In the genomic region with DNA sequence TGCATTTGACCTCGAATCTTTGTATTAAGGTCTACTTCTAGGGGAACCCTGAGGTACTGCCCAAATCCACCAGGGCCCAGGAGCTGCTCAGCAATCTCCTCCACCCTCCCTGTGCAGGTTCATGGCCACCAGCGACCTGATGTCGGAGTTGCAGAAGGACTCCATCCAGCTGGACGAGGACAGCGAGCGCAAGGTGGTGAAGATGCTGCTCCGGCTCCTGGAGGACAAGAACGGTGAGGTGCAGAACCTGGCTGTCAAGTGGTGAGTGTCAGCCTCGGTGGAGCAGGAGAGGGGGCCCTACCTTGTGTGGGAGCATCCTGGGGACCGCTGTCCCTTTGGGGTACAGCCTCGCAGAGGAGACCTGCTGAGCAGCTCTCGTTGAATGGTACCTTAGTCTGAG, we compare ENCODE assay signal across 36 cellular contexts. TPM values are rescaled to one million over a fixed set of nuclear protein-coding genes. Genes with fewer than 3 reads are reported as not detected.
"Had no signal": no experiment of that assay in that cellular context is flagged by ENCODE, and none has a peak within 500 bp of the region (broad histone marks: within the 10 kb centered on the region; RNA-seq: fewer than 3 reads in every experiment).

No MANE protein-coding gene starts in this region.

- H3K9me3 Mint-ChIP-seq: activated B cell treated with CpG ODN at 0.5 μM for 24 hours; activated CD4-positive, alpha-beta memory T cell treated with anti-CD3 and anti-CD28 coated beads for 36 hours; activated CD4-positive, alpha-beta T cell treated with anti-CD3 and anti-CD28 coated beads, Interleukin-2, amount 10 ng/mL, durations not matched to agents 24 days and 14 days; activated CD8-positive, alpha-beta T cell treated with anti-CD3 and anti-CD28 coated beads for 36 hours; activated naive CD4-positive, alpha-beta T cell treated with anti-CD3 and anti-CD28 coated beads for 36 hours; activated naive CD4-positive, alpha-beta T cell treated with anti-CD3 and anti-CD28 coated beads, Interleukin-2, amount 50 U/mL, for 72 hours; activated naive CD8-positive, alpha-beta T cell treated with anti-CD3 and anti-CD28 coated beads for 36 hours; activated T-cell treated with anti-CD3 and anti-CD28 coated beads, Interleukin-2, amount 50 U/mL, for 4 hours; activated T-cell treated with anti-CD3 and anti-CD28 coated beads, Interleukin-2, amount 50 U/mL, for 72 hours; activated T-helper 1 cell treated with anti-CD3 and anti-CD28 coated beads, Interleukin-12 subunit alpha, Interleukin-12 subunit beta, Interleukin-2, Interleukin-4 antibody, amounts not matched to agents 30 ng/mL and 10 ng/mL and 1 ng/mL, durations not matched to agents 14 hours and 24 hours and 36 hours; activated T-helper 17 cell treated with anti-CD3 and anti-CD28 coated beads, Interleukin-2, amount 50 U/mL, for 72 hours; central memory CD8-positive, alpha-beta T cell; T-helper 1 cell treated with Interleukin-12 subunit alpha and Interleukin-12 subunit beta and Interleukin-4 antibody, amounts not matched to agents 30 μg/mL and 1 μg/mL, for 36 hours; T-helper 2 cell treated with Interferon-gamma antibody and Interleukin-4, amounts not matched to agents 5 μg/mL and 100 μg/mL, for 36 hours had no signal

- H3K27ac ChIP-seq: adrenal gland, body of pancreas, brain microvascular endothelial cell, breast epithelium, VCaP had no signal

- H3K27me3 Mint-ChIP-seq: activated B cell treated with CpG ODN at 0.5 μM for 24 hours; activated CD4-positive, alpha-beta memory T cell treated with anti-CD3 and anti-CD28 coated beads for 36 hours; activated CD8-positive, alpha-beta T cell treated with anti-CD3 and anti-CD28 coated beads for 36 hours; activated naive CD8-positive, alpha-beta T cell treated with anti-CD3 and anti-CD28 coated beads for 36 hours; activated T-helper 17 cell treated with anti-CD3 and anti-CD28 coated beads, Interleukin-2, amount 50 U/mL, for 72 hours; central memory CD8-positive, alpha-beta T cell had no signal

- H3K4me1 Mint-ChIP-seq: activated CD4-positive, alpha-beta T cell treated with anti-CD3 and anti-CD28 coated beads, Interleukin-2, amount 10 ng/mL, durations not matched to agents 24 days and 14 days; activated naive CD8-positive, alpha-beta T cell treated with anti-CD3 and anti-CD28 coated beads for 36 hours; activated T-helper 17 cell treated with anti-CD3 and anti-CD28 coated beads, Interleukin-2, amount 50 U/mL, for 72 hours had no signal

- DNase-seq: activated B cell treated with CpG ODN at 0.5 μM for 24 hours; activated CD4-positive, alpha-beta memory T cell treated with anti-CD3 and anti-CD28 coated beads for 36 hours; activated CD4-positive, alpha-beta T cell treated with anti-CD3 and anti-CD28 coated beads for 4 hours; activated CD4-positive, alpha-beta T cell treated with anti-CD3 and anti-CD28 coated beads, Interleukin-2, amount 10 ng/mL, durations not matched to agents 24 days and 14 days; activated CD4-positive, alpha-beta T cell treated with anti-CD3 and anti-CD28 coated beads, Interleukin-2, amount 50 U/mL, for 1 hour; activated CD4-positive, alpha-beta T cell treated with anti-CD3 and anti-CD28 coated beads, Interleukin-2, amount 50 U/mL, for 4 hours; activated CD4-positive, CD25-positive, alpha-beta regulatory T cell treated with anti-CD3 and anti-CD28 coated beads, Interleukin-2, amount 50 U/mL, for 72 hours; activated CD8-positive, alpha-beta T cell treated with anti-CD3 and anti-CD28 coated beads for 36 hours; activated gamma-delta T cell treated with Interleukin-2 at 50 U/mL for 16 hours; activated naive CD4-positive, alpha-beta T cell; activated naive CD4-positive, alpha-beta T cell treated with anti-CD3 and anti-CD28 coated beads for 36 hours; activated naive CD4-positive, alpha-beta T cell treated with anti-CD3 and anti-CD28 coated beads, Interleukin-2, amount 50 U/mL, for 16 hours; activated naive CD8-positive, alpha-beta T cell treated with anti-CD3 and anti-CD28 coated beads for 36 hours; activated T-cell treated with anti-CD3 and anti-CD28 coated beads for 4 hours; activated T-cell treated with anti-CD3 and anti-CD28 coated beads, Interleukin-2, amount 50 U/mL, for 1 hour; activated T-cell treated with anti-CD3 and anti-CD28 coated beads, Interleukin-2, amount 50 U/mL, for 4 hours; activated T-cell treated with anti-CD3 and anti-CD28 coated beads, Interleukin-2, amount 50 U/mL, for 72 hours; adrenal gland; amniotic stem cell; body of pancreas; brain microvascular endothelial cell; caudate nucleus; cerebellar nuclear complex; SW 1271; T-helper 1 cell; T-helper 2 cell; T-helper 9 cell had no signal

- H3K4me1 ChIP-seq: adrenal gland, breast epithelium had no signal

- H3K36me3 ChIP-seq: brain microvascular endothelial cell, breast epithelium had no signal

- H3K27ac Mint-ChIP-seq: activated B cell treated with CpG ODN at 0.5 μM for 24 hours; activated CD4-positive, alpha-beta memory T cell treated with anti-CD3 and anti-CD28 coated beads for 36 hours; activated CD4-positive, alpha-beta T cell treated with anti-CD3 and anti-CD28 coated beads, Interleukin-2, amount 10 ng/mL, durations not matched to agents 24 days and 14 days; activated CD8-positive, alpha-beta T cell treated with anti-CD3 and anti-CD28 coated beads for 36 hours; activated naive CD4-positive, alpha-beta T cell treated with anti-CD3 and anti-CD28 coated beads for 36 hours; activated naive CD4-positive, alpha-beta T cell treated with anti-CD3 and anti-CD28 coated beads, Interleukin-2, amount 50 U/mL, for 72 hours; activated naive CD8-positive, alpha-beta T cell treated with anti-CD3 and anti-CD28 coated beads for 36 hours; activated T-cell treated with anti-CD3 and anti-CD28 coated beads, Interleukin-2, amount 50 U/mL, for 72 hours; activated T-helper 1 cell treated with anti-CD3 and anti-CD28 coated beads, Interleukin-12 subunit alpha, Interleukin-12 subunit beta, Interleukin-2, Interleukin-4 antibody, amounts not matched to agents 30 ng/mL and 10 ng/mL and 1 ng/mL, durations not matched to agents 14 hours and 24 hours and 36 hours; activated T-helper 17 cell treated with anti-CD3 and anti-CD28 coated beads, Interleukin-2, amount 50 U/mL, for 72 hours; T-helper 1 cell treated with Interleukin-12 subunit alpha and Interleukin-12 subunit beta and Interleukin-4 antibody, amounts not matched to agents 30 μg/mL and 1 μg/mL, for 36 hours; T-helper 2 cell treated with Interferon-gamma antibody and Interleukin-4, amounts not matched to agents 5 μg/mL and 100 μg/mL, for 36 hours had no signal

- H3K4me3 Mint-ChIP-seq: activated B cell treated with CpG ODN at 0.5 μM for 24 hours; activated CD4-positive, alpha-beta memory T cell treated with anti-CD3 and anti-CD28 coated beads for 36 hours; activated CD4-positive, alpha-beta T cell treated with anti-CD3 and anti-CD28 coated beads, Interleukin-2, amount 10 ng/mL, durations not matched to agents 24 days and 14 days; activated CD8-positive, alpha-beta T cell treated with anti-CD3 and anti-CD28 coated beads for 36 hours; activated naive CD4-positive, alpha-beta T cell treated with anti-CD3 and anti-CD28 coated beads for 36 hours; activated naive CD8-positive, alpha-beta T cell treated with anti-CD3 and anti-CD28 coated beads for 36 hours; activated T-cell treated with anti-CD3 and anti-CD28 coated beads, Interleukin-2, amount 50 U/mL, for 4 hours; activated T-cell treated with anti-CD3 and anti-CD28 coated beads, Interleukin-2, amount 50 U/mL, for 72 hours; activated T-helper 1 cell treated with anti-CD3 and anti-CD28 coated beads, Interleukin-12 subunit alpha, Interleukin-12 subunit beta, Interleukin-2, Interleukin-4 antibody, amounts not matched to agents 30 ng/mL and 10 ng/mL and 1 ng/mL, durations not matched to agents 14 hours and 24 hours and 36 hours; activated T-helper 17 cell treated with anti-CD3 and anti-CD28 coated beads, Interleukin-2, amount 50 U/mL, for 72 hours; central memory CD8-positive, alpha-beta T cell; T-helper 1 cell treated with Interleukin-12 subunit alpha and Interleukin-12 subunit beta and Interleukin-4 antibody, amounts not matched to agents 30 μg/mL and 1 μg/mL, for 36 hours; T-helper 2 cell treated with Interferon-gamma antibody and Interleukin-4, amounts not matched to agents 5 μg/mL and 100 μg/mL, for 36 hours had no signal

- H3K4me3 ChIP-seq: adrenal gland, body of pancreas, breast epithelium had no signal

- H3K9me3 ChIP-seq: adrenal gland, body of pancreas, breast epithelium had no signal

- H3K27me3 ChIP-seq: adrenal gland, body of pancreas, brain microvascular endothelial cell, breast epithelium had no signal

- H3K36me3 Mint-ChIP-seq: activated CD4-positive, alpha-beta memory T cell treated with anti-CD3 and anti-CD28 coated beads for 36 hours; activated naive CD4-positive, alpha-beta T cell treated with anti-CD3 and anti-CD28 coated beads, Interleukin-2, amount 50 U/mL, for 72 hours had no signal

- ATAC-seq: activated CD8-positive, alpha-beta T cell treated with anti-CD3 and anti-CD28 coated beads for 36 hours; activated naive CD4-positive, alpha-beta T cell treated with anti-CD3 and anti-CD28 coated beads, Interleukin-2, amount 50 U/mL, for 72 hours; activated T-cell treated with anti-CD3 and anti-CD28 coated beads, Interleukin-2, amount 50 U/mL, for 4 hours; activated T-cell treated with anti-CD3 and anti-CD28 coated beads, Interleukin-2, amount 50 U/mL, for 72 hours; activated T-helper 17 cell treated with anti-CD3 and anti-CD28 coated beads, Interleukin-2, amount 50 U/mL, for 72 hours; body of pancreas had no signal

RNA-seq across cellular contexts. Expression of a gene that starts 44.3 kb away (rescaled TPM):
- total RNA-seq: activated B cell treated with CpG ODN at 0.5 μM for 24 hours; activated CD4-positive, alpha-beta memory T cell treated with anti-CD3 and anti-CD28 coated beads for 36 hours; activated CD4-positive, alpha-beta T cell treated with anti-CD3 and anti-CD28 coated beads, Interleukin-2, amount 10 ng/mL, durations not matched to agents 24 days and 14 days; activated CD8-positive, alpha-beta memory T cell treated with anti-CD3 and anti-CD28 coated beads for 36 hours; activated CD8-positive, alpha-beta T cell treated with anti-CD3 and anti-CD28 coated beads for 36 hours; activated naive CD4-positive, alpha-beta T cell treated with anti-CD3 and anti-CD28 coated beads for 36 hours; activated naive CD4-positive, alpha-beta T cell treated with anti-CD3 and anti-CD28 coated beads, Interleukin-2, amount 50 U/mL, for 72 hours; activated naive CD8-positive, alpha-beta T cell treated with anti-CD3 and anti-CD28 coated beads for 36 hours; activated T-cell treated with anti-CD3 and anti-CD28 coated beads, Interleukin-2, amount 50 U/mL, for 4 hours; activated T-cell treated with anti-CD3 and anti-CD28 coated beads, Interleukin-2, amount 50 U/mL, for 72 hours; activated T-helper 1 cell treated with anti-CD3 and anti-CD28 coated beads, Interleukin-12 subunit alpha, Interleukin-12 subunit beta, Interleukin-2, Interleukin-4 antibody, amounts not matched to agents 30 ng/mL and 10 ng/mL and 1 ng/mL, durations not matched to agents 14 hours and 24 hours and 36 hours; activated T-helper 17 cell treated with anti-CD3 and anti-CD28 coated beads, Interleukin-2, amount 50 U/mL, for 72 hours; body of pancreas had no signal
